ENCODE assay signal across 8 cellular contexts in the genomic region with DNA sequence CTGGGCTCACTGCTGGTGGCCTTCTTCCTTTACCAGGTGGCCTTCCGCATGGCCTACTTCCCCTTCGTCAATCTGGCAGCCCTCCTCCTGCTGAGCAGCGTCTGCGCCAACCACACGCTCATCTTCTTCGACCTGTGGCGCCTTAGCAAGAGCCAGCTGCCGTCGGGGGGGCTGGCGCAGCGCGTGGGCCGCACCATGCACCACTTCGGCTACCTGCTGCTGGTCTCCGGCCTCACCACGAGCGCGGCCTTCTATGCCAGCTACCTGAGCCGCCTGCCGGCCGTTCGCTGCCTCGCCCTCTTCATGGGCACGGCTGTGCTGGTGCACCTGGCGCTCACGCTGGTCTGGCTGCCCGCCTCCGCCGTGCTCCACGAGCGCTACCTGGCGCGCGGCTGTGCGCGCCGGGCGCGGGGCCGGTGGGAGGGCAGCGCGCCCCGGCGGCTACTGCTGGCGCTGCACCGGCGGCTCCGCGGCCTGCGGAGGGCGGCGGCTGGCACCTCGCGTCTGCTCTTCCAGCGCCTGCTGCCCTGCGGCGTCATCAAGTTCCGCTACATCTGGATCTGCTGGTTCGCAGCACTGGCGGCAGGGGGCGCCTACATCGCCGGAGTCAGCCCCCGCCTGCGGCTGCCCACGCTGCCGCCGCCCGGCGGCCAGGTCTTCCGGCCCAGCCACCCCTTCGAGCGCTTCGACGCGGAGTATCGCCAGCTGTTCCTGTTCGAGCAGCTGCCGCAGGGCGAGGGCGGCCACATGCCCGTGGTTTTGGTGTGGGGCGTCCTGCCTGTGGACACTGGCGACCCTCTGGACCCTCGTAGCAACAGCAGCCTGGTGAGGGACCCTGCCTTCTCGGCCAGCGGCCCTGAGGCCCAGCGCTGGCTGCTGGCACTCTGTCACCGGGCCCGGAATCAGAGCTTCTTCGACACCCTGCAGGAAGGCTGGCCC. TPM values are rescaled to one million over a fixed set of nuclear protein-coding genes. Genes with fewer than 3 reads are reported as not detected.
DNase-seq lines count a peak whose midpoint lies in the region; ATAC-seq, FAIRE-seq and TF ChIP-seq lines count a peak whose summit lies in the region.

No MANE protein-coding gene starts in this region.

- TF ChIP-seq CTCF in pancreas (IDR thresholded peaks at IDR 0.05) (peak; percentile 73 to 76 (median 75)), thoracic aorta (IDR thresholded peaks at IDR 0.05) (peak; percentile 83)

- H3K36me3 ChIP-seq in CD8-positive, alpha-beta memory T cell (ENCODE audit: insufficient read depth, low read length): no peaks in the 10 kb centered on the region
- no peaks in the 10 kb centered on the region for H3K36me3 ChIP-seq in SJCRH30
- no peaks in the 10 kb centered on the region for H3K36me3 ChIP-seq in pancreas
- no peaks in the 10 kb centered on the region for H3K36me3 ChIP-seq in thoracic aorta

- no peak overlapping the region for H3K27ac ChIP-seq in CD8-positive, alpha-beta memory T cell (ENCODE audit: low read depth, low read length)
- H3K27ac ChIP-seq in SJCRH30: peak overlapping the region; percentile 63
- H3K27ac ChIP-seq in pancreas: peak overlapping the region; percentile 41 to 75 (median 67)
- no peak overlapping the region for H3K27ac ChIP-seq in thoracic aorta

- peak overlapping the region; percentile 73 to 97 (median 84) for H3K27ac Mint-ChIP-seq in CD8-positive, alpha-beta memory T cell
- H3K27ac Mint-ChIP-seq in activated naive CD4-positive, alpha-beta T cell treated with anti-CD3 and anti-CD28 coated beads, Interleukin-2, amount 10 ng/mL, durations not matched to agents 7 days and 5 days: peak overlapping the region; percentile 39

- FAIRE-seq in pancreas (lab: Jason Lieb, UNC): no peak

- H3K27me3 Mint-ChIP-seq in CD8-positive, alpha-beta memory T cell: peaks cover 0 to 1% of the 10 kb centered on the region in 2 donors
- H3K27me3 Mint-ChIP-seq in activated naive CD4-positive, alpha-beta T cell treated with anti-CD3 and anti-CD28 coated beads, Interleukin-2, amount 10 ng/mL, durations not matched to agents 7 days and 5 days: peaks cover 60% of the 10 kb centered on the region

- H3K9me3 ChIP-seq in CD8-positive, alpha-beta memory T cell (ENCODE audit: low read length): no peaks in the 10 kb centered on the region
- H3K9me3 ChIP-seq in SJCRH30 (replicated peaks) (no peaks in the 10 kb centered on the region), pancreas (no peaks in the 10 kb centered on the region), thoracic aorta (no peaks in the 10 kb centered on the region)

- H3K9me3 Mint-ChIP-seq in CD8-positive, alpha-beta memory T cell: no peaks in the 10 kb centered on the region
- H3K9me3 Mint-ChIP-seq in activated naive CD4-positive, alpha-beta T cell treated with anti-CD3 and anti-CD28 coated beads, Interleukin-2, amount 10 ng/mL, durations not matched to agents 7 days and 5 days: no peaks in the 10 kb centered on the region

- 13 to 17% methylated on average over 85 to 91 of the region's 91 CpGs for WGBS in pancreas, 2 donors

- CTCF ChIA-PET in CD8-positive, alpha-beta memory T cell (lab: Charles Lee): interaction anchor here (0.6 to 3.6 kb wide), 25 partner anchors 8 to 376 kb away, joined by 3 to 41 read pairs (median 6); partner anchors contain the start of genes CCDC32, CCDC9B, INAFM2 and IVD
- CTCF ChIA-PET in activated naive CD4-positive, alpha-beta T cell treated with anti-CD3 and anti-CD28 coated beads, Interleukin-2, amount 10 ng/mL, durations not matched to agents 7 days and 5 days (lab: Charles Lee): interaction anchor here (0.7 to 3.3 kb wide), 15 partner anchors 10 to 150 kb away, joined by 3 to 34 read pairs (median 4); partner anchors contain the start of genes DISP2, IVD and KNSTRN

- H3K4me3 ChIP-seq in CD8-positive, alpha-beta memory T cell (ENCODE audit: low read length): peak overlapping the region; percentile 66
- H3K4me3 ChIP-seq in SJCRH30: peak overlapping the region; percentile 31
- peak overlapping the region in 2 of 4 donors; percentile 22 to 43 for H3K4me3 ChIP-seq in pancreas
- H3K4me3 ChIP-seq in thoracic aorta: peak overlapping the region; percentile 63

- H3K4me3 Mint-ChIP-seq in CD8-positive, alpha-beta memory T cell: peak overlapping the region; percentile 77 to 90 (median 82)
- peak overlapping the region; percentile 74 for H3K4me3 Mint-ChIP-seq in activated naive CD4-positive, alpha-beta T cell treated with anti-CD3 and anti-CD28 coated beads, Interleukin-2, amount 10 ng/mL, durations not matched to agents 7 days and 5 days

- POLR2A ChIA-PET in CD8-positive, alpha-beta memory T cell (lab: Charles Lee): interaction anchor here (0.6 to 1.3 kb wide), 5 partner anchors 16 to 222 kb away, joined by 3 to 9 read pairs (median 4); partner anchors contain the start of gene IVD

- peaks cover 23 to 40% (median 31%) of the 10 kb centered on the region in 3 donors for H3K4me1 Mint-ChIP-seq in CD8-positive, alpha-beta memory T cell
- peaks cover 22% of the 10 kb centered on the region for H3K4me1 Mint-ChIP-seq in activated naive CD4-positive, alpha-beta T cell treated with anti-CD3 and anti-CD28 coated beads, Interleukin-2, amount 10 ng/mL, durations not matched to agents 7 days and 5 days

- no peaks in the 10 kb centered on the region for H3K27me3 ChIP-seq in CD8-positive, alpha-beta memory T cell (ENCODE audit: insufficient read depth, low read length, poor library complexity, severe bottlenecking)
- H3K27me3 ChIP-seq in SJCRH30 (no peaks in the 10 kb centered on the region), pancreas (no peaks in the 10 kb centered on the region), thoracic aorta (replicated peaks; ENCODE audit: insufficient read depth) (no peaks in the 10 kb centered on the region)

- peaks cover 29% of the 10 kb centered on the region for H3K4me1 ChIP-seq in CD8-positive, alpha-beta memory T cell (ENCODE audit: insufficient read depth, low read length)
- peaks cover 8% of the 10 kb centered on the region for H3K4me1 ChIP-seq in SJCRH30
- H3K4me1 ChIP-seq in pancreas: peaks cover 6 to 8% (median 8%) of the 10 kb centered on the region in 3 donors
- peaks cover 5 to 28% of the 10 kb centered on the region in 2 donors for H3K4me1 ChIP-seq in thoracic aorta (ENCODE audit: control insufficient read depth in 1 of 2, low read depth in 2 of 2)

- intact Hi-C loops in head of caudate nucleus (cut with DNase I) (loop anchor here (5.0 kb wide), 1 partner anchor 34 kb away; no protein-coding TSS in a partner anchor), pancreas (cut with DNase I) (no loop called here)

- DNase-seq in CD8-positive, alpha-beta memory T cell: peak; percentile 81 to 92 (median 87)
- DNase-seq in HuH-7 (ENCODE audit: low spot score) (peak; percentile 88), SJCRH30 (peak; percentile 91 to 95), head of caudate nucleus (peak; percentile 59 to 89 (median 77)), pancreas (peak; percentile 83 to 95 (median 88)), thoracic aorta (ENCODE audit: low spot score) (peak; percentile 37)
- DNase-seq in activated naive CD4-positive, alpha-beta T cell treated with anti-CD3 and anti-CD28 coated beads, Interleukin-2, amount 10 ng/mL, durations not matched to agents 7 days and 5 days: peak; percentile 92

- H3K36me3 Mint-ChIP-seq in CD8-positive, alpha-beta memory T cell: no peaks in the 10 kb centered on the region
- H3K36me3 Mint-ChIP-seq in activated naive CD4-positive, alpha-beta T cell treated with anti-CD3 and anti-CD28 coated beads, Interleukin-2, amount 10 ng/mL, durations not matched to agents 7 days and 5 days: no peaks in the 10 kb centered on the region

- ATAC-seq in GM21381 (IDR thresholded peaks at IDR 0.05; ENCODE audit: unreplicated experiment) (peak; percentile 88), pancreas (peak; percentile 83 to 89 (median 85)), thoracic aorta (ENCODE audit: insufficient number of reproducible peaks, low FRiP score, low read depth) (peak; percentile 60)

RNA-seq across cellular contexts. Expression of gene DISP2, which starts 9.9 kb away (rescaled TPM):
- total RNA-seq in CD8-positive, alpha-beta memory T cell: 1 to 10 TPM in 1 of 2 experiments, under 1 TPM in 1; 0.18 to 1.1 TPM
- 1.1 TPM for polyA plus RNA-seq in CD8-positive, alpha-beta memory T cell
- 0.22 and 0.38 TPM in 2 replicates for total RNA-seq in SJCRH30 (2014; rRNA removed; shearing (Covaris generic))
- total RNA-seq in pancreas (1 to 10 TPM in 2 of 6 donors, under 1 TPM in 4; 0.14 to 2.0 (median 0.70) TPM), thoracic aorta (under 1 TPM; 0.21 to 0.54 TPM)
- 1 to 10 TPM; 4.1 TPM for polyA plus RNA-seq in pancreas

RNA-seq across cellular contexts. Expression of gene KNSTRN, which starts 14.6 kb away (rescaled TPM):
- total RNA-seq in CD8-positive, alpha-beta memory T cell: 10 to 100 TPM; 42.8 to 49.9 TPM
- 3.6 TPM for polyA plus RNA-seq in CD8-positive, alpha-beta memory T cell
- total RNA-seq in SJCRH30 (2014; rRNA removed; shearing (Covaris generic)): 92.2 and 93.9 TPM in 2 replicates
- total RNA-seq in pancreas (1 to 10 TPM; 2.2 to 8.4 (median 3.3) TPM), thoracic aorta (1 to 10 TPM; 4.5 to 5.8 TPM)
- 1 to 10 TPM; 3.1 to 5.3 TPM for polyA plus RNA-seq in pancreas

RNA-seq across cellular contexts. Expression of gene PHGR1, which starts 17.1 kb away (rescaled TPM):
- total RNA-seq in CD8-positive, alpha-beta memory T cell: not detected
- polyA plus RNA-seq in CD8-positive, alpha-beta memory T cell: not detected
- not detected in 2 replicates for total RNA-seq in SJCRH30 (2014; rRNA removed; shearing (Covaris generic))
- total RNA-seq in pancreas (1 to 10 TPM in 1 of 6 donors, under 1 TPM in 2, not detected in 3; 0.56 to 1.8 (median 0.78) TPM), thoracic aorta (not detected)
- 10 to 100 TPM; 12.4 to 41.5 TPM for polyA plus RNA-seq in pancreas

RNA-seq across cellular contexts. Expression of gene CCDC9B, which starts 27.2 kb away (rescaled TPM):
- total RNA-seq in CD8-positive, alpha-beta memory T cell: under 1 TPM; 0.39 to 0.47 TPM
- polyA plus RNA-seq in CD8-positive, alpha-beta memory T cell: 0.08 TPM
- 2.4 and 3.2 TPM in 2 replicates for total RNA-seq in SJCRH30 (2014; rRNA removed; shearing (Covaris generic))
- 10 to 100 TPM; 18.3 to 63.6 (median 29.9) TPM for total RNA-seq in pancreas
- 10 to 100 TPM; 32.0 to 72.3 TPM for polyA plus RNA-seq in pancreas
- total RNA-seq in thoracic aorta: 10 to 100 TPM; 30.1 to 57.1 TPM

RNA-seq across cellular contexts. Expression of gene IVD, which starts 37.7 kb away (rescaled TPM):
- total RNA-seq in CD8-positive, alpha-beta memory T cell: 10 to 100 TPM; 68.5 to 80.1 TPM
- 56.0 TPM for polyA plus RNA-seq in CD8-positive, alpha-beta memory T cell
- total RNA-seq in SJCRH30 (2014; rRNA removed; shearing (Covaris generic)): 34.9 and 36.7 TPM in 2 replicates
- 10 to 100 TPM; 23.8 to 41.3 (median 30.1) TPM for total RNA-seq in pancreas
- polyA plus RNA-seq in pancreas: 10 to 100 TPM; 26.0 to 38.5 TPM
- total RNA-seq in thoracic aorta: 10 to 100 TPM; 43.6 to 61.8 TPM

Comparison
In these comparisons a context has a peak if more than half of its experiments do, and no peak if none do; other contexts are left out.
1. DNase-seq: peak in every context shown above with its lines; median percentile 93 in SJCRH30; 92 in activated naive CD4-positive, alpha-beta T cell treated with anti-CD3 and anti-CD28 coated beads, Interleukin-2, amount 10 ng/mL, durations not matched to agents 7 days and 5 days; 88 in pancreas; 88 in HuH-7; 87 in CD8-positive, alpha-beta memory T cell; 77 in head of caudate nucleus; 37 in thoracic aorta.
2. H3K27ac ChIP-seq: peak in SJCRH30 (single experiment) and pancreas (4 of 4); none in CD8-positive, alpha-beta memory T cell (single experiment) and thoracic aorta (0 of 2).
3. Peak in every context shown above with its lines, with median percentiles within 50 percentile points of each other: ATAC-seq.